Comparison of ENCODE assay signal across 8 cellular contexts in the genomic region with DNA sequence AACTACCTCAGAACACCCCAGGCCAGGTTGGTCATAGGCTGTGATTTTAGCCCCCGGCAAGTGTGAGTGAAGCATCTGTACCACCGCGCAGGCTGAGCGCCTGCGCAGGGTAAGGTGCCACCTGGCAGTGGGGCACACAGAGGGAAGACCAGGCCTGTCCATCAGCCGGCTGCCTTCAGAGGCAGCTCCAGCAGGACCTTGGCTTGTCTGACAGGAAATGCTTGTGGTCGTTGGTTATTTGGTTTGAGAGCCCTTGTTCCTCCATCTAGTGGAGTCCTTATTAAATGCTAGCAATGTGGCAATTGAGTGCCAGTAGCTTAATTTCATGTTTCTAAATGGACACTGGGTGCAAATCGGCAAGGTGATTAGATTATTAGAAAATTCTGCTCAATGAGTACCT. TPM values are rescaled to one million over a fixed set of nuclear protein-coding genes. Genes with fewer than 3 reads are reported as not detected.
DNase-seq lines count a peak whose midpoint lies in the region; ATAC-seq and TF ChIP-seq lines count a peak whose summit lies in the region.

No MANE protein-coding gene starts in this region.

- peaks cover 34% of the 10 kb centered on the region for H3K36me3 Mint-ChIP-seq in activated CD8-positive, alpha-beta T cell treated with anti-CD3 and anti-CD28 coated beads for 36 hours (ENCODE audit: low read depth)

- no peaks in the 10 kb centered on the region for H3K27me3 Mint-ChIP-seq in activated CD8-positive, alpha-beta T cell treated with anti-CD3 and anti-CD28 coated beads for 36 hours

- H3K27ac Mint-ChIP-seq in activated CD8-positive, alpha-beta T cell treated with anti-CD3 and anti-CD28 coated beads for 36 hours: peak overlapping the region; percentile 70

- intact Hi-C loops in activated CD8-positive, alpha-beta T cell treated with anti-CD3 and anti-CD28 coated beads for 36 hours (cut with micrococcal nuclease): no loop called here
- intact Hi-C loops in mucosa of descending colon (cut with DNase I, micrococcal nuclease): no loop called here

- POLR2A ChIA-PET in activated CD8-positive, alpha-beta T cell treated with anti-CD3 and anti-CD28 coated beads for 36 hours (lab: Charles Lee): interaction anchor here (0.6 to 1.0 kb wide), 4 partner anchors 22 to 92 kb away, joined by 3 to 4 read pairs (median 3); no protein-coding TSS in a partner anchor

- no peaks in the 10 kb centered on the region for H3K9me3 ChIP-seq in mucosa of descending colon

- no peaks in the 10 kb centered on the region for H3K9me3 Mint-ChIP-seq in activated CD8-positive, alpha-beta T cell treated with anti-CD3 and anti-CD28 coated beads for 36 hours

- CTCF ChIA-PET in activated CD8-positive, alpha-beta T cell treated with anti-CD3 and anti-CD28 coated beads for 36 hours (lab: Charles Lee): interaction anchor here (0.9 to 2.6 kb wide), 6 partner anchors 9 to 86 kb away, joined by 3 to 5 read pairs (median 4); no protein-coding TSS in a partner anchor

- H3K4me1 Mint-ChIP-seq in activated CD8-positive, alpha-beta T cell treated with anti-CD3 and anti-CD28 coated beads for 36 hours (ENCODE audit: low read depth): peaks cover 53% of the 10 kb centered on the region

- ATAC-seq in HG03103 (IDR thresholded peaks at IDR 0.05; ENCODE audit: low read depth, unreplicated experiment): peak; percentile 53
- ATAC-seq in activated CD8-positive, alpha-beta T cell treated with anti-CD3 and anti-CD28 coated beads for 36 hours: peak; percentile 46
- ATAC-seq in mucosa of descending colon: peak; percentile 43
- ATAC-seq in GM19467 (IDR thresholded peaks at IDR 0.05; ENCODE audit: unreplicated experiment): no peak

- no peaks in the 10 kb centered on the region for H3K4me1 ChIP-seq in mucosa of descending colon (ENCODE audit: low read depth)

- no peak overlapping the region for H3K4me3 ChIP-seq in mucosa of descending colon

- DNase-seq in GF-D8 (lab: John Stamatoyannopoulos, UW): peak; percentile 37
- DNase-seq in activated CD8-positive, alpha-beta T cell treated with anti-CD3 and anti-CD28 coated beads for 36 hours: no peak
- DNase-seq in mucosa of descending colon: no peak
- DNase-seq in ureter (ENCODE audit: low spot score): no peak
- DNase-seq in GDM1 (lab: John Stamatoyannopoulos, UW): no peak
- no peak for DNase-seq in COLO668 (lab: John Stamatoyannopoulos, UW; ENCODE audit: unreplicated experiment)

- H3K36me3 ChIP-seq in mucosa of descending colon (ENCODE audit: low read depth): no peaks in the 10 kb centered on the region

- H3K4me3 Mint-ChIP-seq in activated CD8-positive, alpha-beta T cell treated with anti-CD3 and anti-CD28 coated beads for 36 hours: no peak overlapping the region

- TF ChIP-seq CTCF in activated CD8-positive, alpha-beta T cell treated with anti-CD3 and anti-CD28 coated beads for 36 hours (IDR thresholded peaks at IDR 0.05): no peak
- TF ChIP-seq CTCF in mucosa of descending colon (IDR thresholded peaks at IDR 0.05): no peak

RNA-seq across cellular contexts. Expression of a gene that starts 27.5 kb away (rescaled TPM):
- 10 to 100 TPM; 23.6 to 24.7 TPM for total RNA-seq in activated CD8-positive, alpha-beta T cell treated with anti-CD3 and anti-CD28 coated beads for 36 hours
- 10 to 100 TPM; 19.6 to 28.2 (median 28.1) TPM for total RNA-seq in mucosa of descending colon
- total RNA-seq in ureter: 58.4 TPM

RNA-seq across cellular contexts. Expression of a gene that starts 39.8 kb away (rescaled TPM):
- 100 to 1,000 TPM; 105 TPM for total RNA-seq in activated CD8-positive, alpha-beta T cell treated with anti-CD3 and anti-CD28 coated beads for 36 hours
- 10 to 100 TPM; 60.8 to 78.7 (median 72.9) TPM for total RNA-seq in mucosa of descending colon
- 79.4 TPM for total RNA-seq in ureter

RNA-seq across cellular contexts. Expression of a gene that starts 44.4 kb away (rescaled TPM):
- total RNA-seq in activated CD8-positive, alpha-beta T cell treated with anti-CD3 and anti-CD28 coated beads for 36 hours: not detected
- under 1 TPM in 1 of 3 donors, not detected in 2; 0.17 TPM for total RNA-seq in mucosa of descending colon
- total RNA-seq in ureter: not detected
